Comparison of ENCODE assay signal across 1 cellular context in genomic region chr5:115841382-115842088, GRCh38.
TF ChIP-seq lines count a peak whose summit lies in the region.

AP3S1 (plus strand) TSS chr5:115841935; CDS start chr5:115842038, 103 bp downstream.
ATG12 (minus strand) TSS chr5:115841565; CDS start chr5:115841552, 13 bp downstream.

TF ChIP-seq in K562, 482 proteins besides CTCF, POLR2A, EP300 and RAD21 (continued from another document and continues in another):
- TF ChIP-seq ZBTB11 (CRISPR knock-in tag; IDR thresholded peaks at IDR 0.05) (peak in 2 of 3 experiments; percentile 72 to 89; a peak in 4 of 6 replicates), HMG20A (CRISPR knock-in tag; conservative IDR thresholded peaks at IDR 0.05) (no peak), DDX20 (tag; IDR thresholded peaks at IDR 0.05; ENCODE audit: low read depth) (no peak), FOXK1 (CRISPR knock-in tag; IDR thresholded peaks at IDR 0.05; ENCODE audit: borderline replicate concordance) (no peak), FOXM1 (IDR thresholded peaks at IDR 0.05; ENCODE audit: low read depth) (peak; percentile 80), FOXM1 (CRISPR knock-in tag; IDR thresholded peaks at IDR 0.05; ENCODE audit: low read depth) (0 out of 2 replicates have a peak, but pooled peaks have one; percentile 50), KDM5B (IDR thresholded peaks at IDR 0.05; ENCODE audit: insufficient replicate concordance, low read depth, low read length) (peak; percentile 96), MIER1 (IDR thresholded peaks at IDR 0.05; ENCODE audit: low read depth) (no peak), STAG1 (CRISPR knock-in tag; IDR thresholded peaks at IDR 0.05; ENCODE audit: borderline replicate concordance) (no peak), ZNF76 (CRISPR knock-in tag; IDR thresholded peaks at IDR 0.05; ENCODE audit: borderline replicate concordance) (peak; percentile 35; the same call in 1 of the 2 replicates), CTCFL (IDR thresholded peaks at IDR 0.05; ENCODE audit: borderline replicate concordance, insufficient read depth, low read depth, low read length, poor library complexity, severe bottlenecking) (no peak), HMBOX1 (IDR thresholded peaks at IDR 0.05) (no peak), BACH1 (tag; IDR thresholded peaks at IDR 0.05) (no peak), ZNF77 (CRISPR knock-in tag; IDR thresholded peaks at IDR 0.05) (no peak), TAL1 (IDR thresholded peaks at IDR 0.05) (no peak; the same call in 1 of the 2 replicates), HINFP (tag; conservative IDR thresholded peaks at IDR 0.05; ENCODE audit: low read depth) (no peak), E2F3 (CRISPR knock-in tag; IDR thresholded peaks at IDR 0.05) (0 out of 2 replicates have a peak, but pooled peaks have one; percentile 13), CHD1 (IDR thresholded peaks at IDR 0.05; ENCODE audit: low read length) (no peak), NUFIP1 (IDR thresholded peaks at IDR 0.05; ENCODE audit: partially characterized antibody) (no peak), ZFP30 (CRISPR knock-in tag; IDR thresholded peaks at IDR 0.05; ENCODE audit: borderline replicate concordance) (no peak), ZNF655 (CRISPR knock-in tag; IDR thresholded peaks at IDR 0.05) (no peak), FOXK2 (conservative IDR thresholded peaks at IDR 0.05 in 1 of 2, IDR thresholded peaks at IDR 0.05 in 1 of 2; ENCODE audit: low read depth in 2 of 2) (peak; percentile 77 to 95; a peak in 3 of 4 replicates), RBM14 (IDR thresholded peaks at IDR 0.05; ENCODE audit: borderline replicate concordance, insufficient read depth, low read depth, low read length) (no peak), ATF3 (IDR thresholded peaks at IDR 0.05) (no peak; the same call in 1 of the 2 replicates), ATF3 (CRISPR knock-in tag; conservative IDR thresholded peaks at IDR 0.05) (peak; percentile 71; the same call in 1 of the 2 replicates), ZNF224 (CRISPR knock-in tag; IDR thresholded peaks at IDR 0.05) (no peak), HEY1 (CRISPR knock-in tag; IDR thresholded peaks at IDR 0.05; ENCODE audit: borderline replicate concordance) (no peak), PTRF (tag; IDR thresholded peaks at IDR 0.05) (no peak), BMI1 (IDR thresholded peaks at IDR 0.05; ENCODE audit: low read length) (no peak), ZNF696 (CRISPR knock-in tag; conservative IDR thresholded peaks at IDR 0.05) (no peak), KDM4B (IDR thresholded peaks at IDR 0.05; ENCODE audit: borderline replicate concordance in 2 of 2, low read depth in 1 of 2) (peak in 1 of 2 experiments; percentile 88; a peak in 1 of 4 replicates), ZNF280A (IDR thresholded peaks at IDR 0.05; ENCODE audit: low read depth, partially characterized antibody) (no peak), ZC3H8 (IDR thresholded peaks at IDR 0.05) (peak; percentile 9; the same call in 1 of the 2 replicates), DACH1 (IDR thresholded peaks at IDR 0.05; ENCODE audit: partially characterized antibody) (no peak), CBX1 (IDR thresholded peaks at IDR 0.05; ENCODE audit: low read depth) (peak; percentile 13; the same call in 1 of the 2 replicates), FOXA1 (IDR thresholded peaks at IDR 0.05; ENCODE audit: borderline replicate concordance) (no peak), CBFA2T2 (conservative IDR thresholded peaks at IDR 0.05) (no peak), GTF2B (IDR thresholded peaks at IDR 0.05; ENCODE audit: extremely low read depth, insufficient read length) (no peak), ZNF75A (CRISPR knock-in tag; IDR thresholded peaks at IDR 0.05) (no peak), ZNF512 (tag; IDR thresholded peaks at IDR 0.05) (no peak), PRPF4 (IDR thresholded peaks at IDR 0.05; ENCODE audit: insufficient read depth, low read depth, low read length, poor library complexity, severe bottlenecking) (no peak), HNRNPUL1 (IDR thresholded peaks at IDR 0.05; ENCODE audit: low read length) (no peak), CEBPZ (IDR thresholded peaks at IDR 0.05; ENCODE audit: borderline replicate concordance, low read depth, low read length) (no peak), PHF20 (IDR thresholded peaks at IDR 0.05; ENCODE audit: partially characterized antibody) (peak; percentile 69), NEUROD1 (IDR thresholded peaks at IDR 0.05; ENCODE audit: borderline replicate concordance, low read depth, low read length, partially characterized antibody) (peak; percentile 78), PYGO2 (tag; IDR thresholded peaks at IDR 0.05) (no peak), SP1 (CRISPR knock-in tag; IDR thresholded peaks at IDR 0.05) (peak; percentile 91), NFXL1 (CRISPR knock-in tag; IDR thresholded peaks at IDR 0.05) (no peak), RFX7 (CRISPR knock-in tag; IDR thresholded peaks at IDR 0.05) (no peak), ZNF408 (CRISPR knock-in tag; IDR thresholded peaks at IDR 0.05; ENCODE audit: low read depth) (no peak)
